ENCODE assay signal across 23 cellular contexts in genomic region chr14:33793711-33794110, GRCh38.
"Had no signal": no experiment of that assay in that cellular context is flagged by ENCODE, and none has a peak within 500 bp of the region (broad histone marks: within the 10 kb centered on the region; RNA-seq: fewer than 3 reads in every experiment).

No MANE protein-coding gene starts in this region.

- H3K36me3 Mint-ChIP-seq: activated CD8-positive, alpha-beta memory T cell treated with anti-CD3 and anti-CD28 coated beads, Interleukin-2, amount 10 ng/mL, durations not matched to agents 7 days and 5 days; activated naive CD4-positive, alpha-beta T cell treated with anti-CD3 and anti-CD28 coated beads, Interleukin-2, amount 50 U/mL, for 72 hours; memory B cell; natural killer cell; stimulated activated effector memory CD8-positive, alpha-beta T cell treated with anti-CD3 and anti-CD28 coated beads, Interleukin-12 subunit alpha, Interleukin-12 subunit beta, amount 100 ng/mL, for 72 hours had no signal

- H3K27ac Mint-ChIP-seq: activated CD4-positive, alpha-beta T cell treated with anti-CD3 and anti-CD28 coated beads for 36 hours; activated CD8-positive, alpha-beta memory T cell treated with anti-CD3 and anti-CD28 coated beads, Interleukin-2, amount 10 ng/mL, durations not matched to agents 7 days and 5 days; activated CD8-positive, alpha-beta T cell treated with anti-CD3 and anti-CD28 coated beads, Interleukin-2, amount 10 ng/mL, durations not matched to agents 7 days and 5 days; activated naive CD4-positive, alpha-beta T cell treated with anti-CD3 and anti-CD28 coated beads, Interleukin-2, amount 50 U/mL, for 72 hours; activated T-cell treated with anti-CD3 and anti-CD28 coated beads, Interleukin-2, amount 50 U/mL, for 72 hours; effector memory CD8-positive, alpha-beta T cell; memory B cell; natural killer cell; stimulated activated effector memory CD8-positive, alpha-beta T cell treated with anti-CD3 and anti-CD28 coated beads, Interleukin-12 subunit alpha, Interleukin-12 subunit beta, amount 100 ng/mL, for 72 hours; stimulated activated naive CD8-positive, alpha-beta T cell treated with anti-CD3 and anti-CD28 coated beads, Interleukin-15, Interleukin-2, amounts not matched to agents 100 ng/mL and 50 ng/mL, for 24 hours; T-helper 2 cell treated with Interferon-gamma antibody and Interleukin-4, amounts not matched to agents 5 μg/mL and 100 μg/mL, for 36 hours had no signal

- H3K36me3 ChIP-seq: colonic mucosa, gastrocnemius medialis, prostate gland, sigmoid colon, tibial artery had no signal

- H3K4me1 ChIP-seq: colonic mucosa had no signal

- H3K4me3 Mint-ChIP-seq: activated CD4-positive, alpha-beta T cell treated with anti-CD3 and anti-CD28 coated beads for 36 hours; activated CD8-positive, alpha-beta memory T cell treated with anti-CD3 and anti-CD28 coated beads, Interleukin-2, amount 10 ng/mL, durations not matched to agents 7 days and 5 days; activated CD8-positive, alpha-beta T cell treated with anti-CD3 and anti-CD28 coated beads, Interleukin-2, amount 10 ng/mL, durations not matched to agents 7 days and 5 days; memory B cell; natural killer cell; stimulated activated naive CD8-positive, alpha-beta T cell treated with anti-CD3 and anti-CD28 coated beads, Interleukin-15, Interleukin-2, amounts not matched to agents 100 ng/mL and 50 ng/mL, for 24 hours had no signal

- H3K9me3 Mint-ChIP-seq: activated naive CD4-positive, alpha-beta T cell treated with anti-CD3 and anti-CD28 coated beads, Interleukin-2, amount 50 U/mL, for 72 hours; activated T-cell treated with anti-CD3 and anti-CD28 coated beads, Interleukin-2, amount 50 U/mL, for 72 hours; memory B cell; natural killer cell; stimulated activated effector memory CD8-positive, alpha-beta T cell treated with anti-CD3 and anti-CD28 coated beads, Interleukin-12 subunit alpha, Interleukin-12 subunit beta, amount 100 ng/mL, for 72 hours; stimulated activated naive CD8-positive, alpha-beta T cell treated with anti-CD3 and anti-CD28 coated beads, Interleukin-15, Interleukin-2, amounts not matched to agents 100 ng/mL and 50 ng/mL, for 24 hours; T-helper 2 cell treated with Interferon-gamma antibody and Interleukin-4, amounts not matched to agents 5 μg/mL and 100 μg/mL, for 36 hours had no signal

- H3K27me3 ChIP-seq: colonic mucosa, gastrocnemius medialis, sigmoid colon had no signal

- H3K4me3 ChIP-seq: colonic mucosa had no signal

- H3K9me3 ChIP-seq: colonic mucosa, gastrocnemius medialis, prostate gland, sigmoid colon, tibial artery had no signal

- H3K27ac ChIP-seq: colonic mucosa, gastrocnemius medialis, prostate gland had no signal

- DNase-seq: activated CD4-positive, alpha-beta T cell treated with anti-CD3 and anti-CD28 coated beads for 36 hours; activated CD4-positive, CD25-positive, alpha-beta regulatory T cell; activated CD8-positive, alpha-beta memory T cell treated with anti-CD3 and anti-CD28 coated beads, Interleukin-2, amount 10 ng/mL, durations not matched to agents 7 days and 5 days; activated CD8-positive, alpha-beta T cell treated with anti-CD3 and anti-CD28 coated beads, Interleukin-2, amount 10 ng/mL, durations not matched to agents 7 days and 5 days; activated naive CD4-positive, alpha-beta T cell; activated T-cell treated with anti-CD3 and anti-CD28 coated beads, Interleukin-2, amount 50 U/mL, for 72 hours; colonic mucosa; effector memory CD8-positive, alpha-beta T cell; erythroblast; gastrocnemius medialis; left colon; natural killer cell; retina; sigmoid colon; small intestine; stimulated activated CD4-positive, alpha-beta T cell treated with anti-CD3 and anti-CD28 coated beads, Interleukin-4, amount 100 ng/mL, for 24 hours; tibial artery had no signal
